In the genomic region with DNA sequence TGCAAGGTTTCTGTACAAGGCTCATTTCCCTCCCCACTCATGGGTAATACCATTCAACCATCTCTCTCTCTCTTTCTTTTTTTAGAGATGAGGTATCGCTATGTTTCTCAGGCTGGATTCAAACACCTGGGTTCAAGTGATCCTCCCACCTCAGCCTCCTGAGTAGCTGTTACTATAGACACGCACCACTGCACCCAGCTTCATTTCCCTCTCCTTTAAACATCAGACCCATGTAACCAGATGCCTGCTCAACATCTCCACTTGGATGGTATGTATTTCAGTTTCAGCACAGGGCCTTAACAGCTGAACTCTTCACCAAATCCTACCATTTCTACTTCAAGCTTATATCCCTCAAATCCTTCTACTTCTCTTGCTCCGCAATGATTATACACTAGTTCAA, we compare ENCODE assay signal across 18 cellular contexts.
"Had no signal": no experiment of that assay in that cellular context is flagged by ENCODE, and none has a peak within 500 bp of the region (broad histone marks: within the 10 kb centered on the region; RNA-seq: fewer than 3 reads in every experiment).

No MANE protein-coding gene starts in this region.

- H3K4me3 ChIP-seq: cardiac muscle cell, gastroesophageal sphincter, heart left ventricle, left lung, spleen, thoracic aorta had no signal

- H3K27ac ChIP-seq: cardiac muscle cell, gastroesophageal sphincter, heart left ventricle, left lung, spleen, thoracic aorta had no signal

- H3K4me1 Mint-ChIP-seq: nephron; stimulated activated memory B cell treated with anti-CD40 and anti-IgM and Interleukin-4, amounts not matched to agents 10 μg/mL and 1 μg/mL and 100 μg/mL, for 72 hours had no signal

- H3K9me3 Mint-ChIP-seq: dendritic cell treated with granulocyte-macrophage colony-stimulating factor and Interleukin-4, amounts not matched to agents 40 ng/mL and 50 ng/mL, for 4 days; nephron; stimulated activated memory B cell treated with anti-CD40 and anti-IgM and Interleukin-4, amounts not matched to agents 10 μg/mL and 1 μg/mL and 100 μg/mL, for 72 hours had no signal

- H3K36me3 ChIP-seq: left lung, thoracic aorta had no signal

- H3K27ac Mint-ChIP-seq: activated naive CD8-positive, alpha-beta T cell treated with anti-CD3 and anti-CD28 coated beads for 36 hours; dendritic cell treated with granulocyte-macrophage colony-stimulating factor and Interleukin-4, amounts not matched to agents 40 ng/mL and 50 ng/mL, for 4 days; nephron; stimulated activated memory B cell treated with anti-CD40 and anti-IgM and Interleukin-4, amounts not matched to agents 10 μg/mL and 1 μg/mL and 100 μg/mL, for 72 hours had no signal

- H3K9me3 ChIP-seq: gastroesophageal sphincter, heart left ventricle, left lung, spleen, thoracic aorta had no signal

- H3K27me3 Mint-ChIP-seq: activated naive CD8-positive, alpha-beta T cell treated with anti-CD3 and anti-CD28 coated beads for 36 hours; dendritic cell treated with granulocyte-macrophage colony-stimulating factor and Interleukin-4, amounts not matched to agents 40 ng/mL and 50 ng/mL, for 4 days; stimulated activated memory B cell treated with anti-CD40 and anti-IgM and Interleukin-4, amounts not matched to agents 10 μg/mL and 1 μg/mL and 100 μg/mL, for 72 hours had no signal

- H3K4me3 Mint-ChIP-seq: activated naive CD8-positive, alpha-beta T cell treated with anti-CD3 and anti-CD28 coated beads for 36 hours; dendritic cell treated with granulocyte-macrophage colony-stimulating factor and Interleukin-4, amounts not matched to agents 40 ng/mL and 50 ng/mL, for 4 days; nephron; stimulated activated memory B cell treated with anti-CD40 and anti-IgM and Interleukin-4, amounts not matched to agents 10 μg/mL and 1 μg/mL and 100 μg/mL, for 72 hours had no signal

- H3K27me3 ChIP-seq: cardiac muscle cell, gastroesophageal sphincter, heart left ventricle, left lung, spleen had no signal

- ATAC-seq: activated CD4-positive, CD25-positive, alpha-beta regulatory T cell treated with anti-CD3 and anti-CD28 coated beads, Interleukin-2, amount 50 U/mL, for 24 hours; esophagus mucosa; gastroesophageal sphincter; heart left ventricle; left lung; stimulated activated memory B cell treated with anti-CD40 and anti-IgM and Interleukin-4, amounts not matched to agents 10 μg/mL and 1 μg/mL and 100 μg/mL, for 72 hours had no signal

- DNase-seq: activated CD4-positive, alpha-beta T cell treated with anti-CD3 and anti-CD28 coated beads, Interleukin-2, amount 50 U/mL, for 4 hours; activated naive CD8-positive, alpha-beta T cell treated with anti-CD3 and anti-CD28 coated beads for 36 hours; amniotic stem cell; effector CD8-positive, alpha-beta T cell; heart left ventricle; kidney; left lung; midbrain; spleen; stimulated activated CD4-positive, alpha-beta T cell treated with anti-CD3 and anti-CD28 coated beads, Interleukin-4, amount 100 ng/mL, for 4 hours had no signal

- H3K4me1 ChIP-seq: left lung had no signal
